20 cellular contexts compared by ENCODE assay signal in genomic region chr10:73517166-73517888, GRCh38. TPM values are rescaled to one million over a fixed set of nuclear protein-coding genes. Genes with fewer than 3 reads are reported as not detected.
DNase-seq lines count a peak whose midpoint lies in the region; ATAC-seq and TF ChIP-seq lines count a peak whose summit lies in the region.
"Had no signal": no experiment of that assay in that cellular context is flagged by ENCODE, and none has a peak within 500 bp of the region (broad histone marks: within the 10 kb centered on the region; RNA-seq: fewer than 3 reads in every experiment).

No MANE protein-coding gene starts in this region.

- intact Hi-C loops in lower lobe of right lung (cut with DNase I): no loop called here
- intact Hi-C loops in activated naive CD4-positive, alpha-beta T cell treated with anti-CD3 and anti-CD28 coated beads for 36 hours (cut with micrococcal nuclease): no loop called here

- in situ Hi-C loops in brain microvascular endothelial cell (cut with HindIII; ENCODE audit: low pct_ligation_motif_present, low sequenced_read_pairs): no loop called here

- H3K9me3 Mint-ChIP-seq in activated naive CD4-positive, alpha-beta T cell treated with anti-CD3 and anti-CD28 coated beads for 36 hours: no peaks in the 10 kb centered on the region
- no peaks in the 10 kb centered on the region for H3K9me3 Mint-ChIP-seq in naive thymus-derived CD8-positive, alpha-beta T cell
- H3K9me3 Mint-ChIP-seq: activated naive CD4-positive, alpha-beta T cell treated with anti-CD3 and anti-CD28 coated beads, Interleukin-2, amount 10 ng/mL, durations not matched to agents 7 days and 5 days; nephron had no signal

- H3K27me3 ChIP-seq in brain microvascular endothelial cell (replicated peaks) (no peaks in the 10 kb centered on the region), lower lobe of right lung (ENCODE audit: low read depth) (no peaks in the 10 kb centered on the region)
- H3K27me3 ChIP-seq: stomach, uterus had no signal

- no peaks in the 10 kb centered on the region for H3K4me1 Mint-ChIP-seq in activated naive CD4-positive, alpha-beta T cell treated with anti-CD3 and anti-CD28 coated beads for 36 hours (ENCODE audit: low read depth)
- H3K4me1 Mint-ChIP-seq in naive thymus-derived CD8-positive, alpha-beta T cell: no peaks in the 10 kb centered on the region
- H3K4me1 Mint-ChIP-seq: activated naive CD4-positive, alpha-beta T cell treated with anti-CD3 and anti-CD28 coated beads, Interleukin-2, amount 10 ng/mL, durations not matched to agents 7 days and 5 days; nephron had no signal

- no peaks in the 10 kb centered on the region for H3K9me3 ChIP-seq in lower lobe of right lung
- H3K9me3 ChIP-seq: stomach, uterus had no signal

- H3K36me3 ChIP-seq in brain microvascular endothelial cell (replicated peaks) (peaks cover 2% of the 10 kb centered on the region), lower lobe of right lung (peaks cover 79% of the 10 kb centered on the region)
- H3K36me3 ChIP-seq: uterus had no signal

- DNase-seq in HK-2 (ENCODE audit: unreplicated experiment): peak; percentile 21
- peak; percentile 1 for DNase-seq in brain microvascular endothelial cell
- no peak for DNase-seq in lower lobe of right lung
- DNase-seq in AG20443 (ENCODE audit: low spot score): no peak
- no peak for DNase-seq in activated naive CD4-positive, alpha-beta T cell treated with anti-CD3 and anti-CD28 coated beads for 36 hours
- no peak for DNase-seq in naive thymus-derived CD8-positive, alpha-beta T cell
- no peak for DNase-seq in ureter (ENCODE audit: low spot score)
- DNase-seq: activated CD4-positive, alpha-beta T cell treated with anti-CD3 and anti-CD28 coated beads for 1 hour; activated CD8-positive, alpha-beta memory T cell treated with anti-CD3 and anti-CD28 coated beads, Interleukin-2, amount 50 U/mL, for 4 hours; activated naive CD4-positive, alpha-beta T cell treated with anti-CD3 and anti-CD28 coated beads, Interleukin-2, amount 10 ng/mL, durations not matched to agents 7 days and 5 days; GDM1; GOT3; Kasumi-1; NCI-H146; NCI-H2227 treated with DMSO at 0.1 percent for 48 hours; SHP77 treated with DMSO at 0.1 percent for 48 hours; stomach; uterus had no signal

- H3K27ac Mint-ChIP-seq in activated naive CD4-positive, alpha-beta T cell treated with anti-CD3 and anti-CD28 coated beads for 36 hours: no peak overlapping the region
- peak overlapping the region in 2 of 10 donors; percentile 4 to 20 for H3K27ac Mint-ChIP-seq in naive thymus-derived CD8-positive, alpha-beta T cell
- H3K27ac Mint-ChIP-seq: activated naive CD4-positive, alpha-beta T cell treated with anti-CD3 and anti-CD28 coated beads, Interleukin-2, amount 10 ng/mL, durations not matched to agents 7 days and 5 days; nephron had no signal

- ATAC-seq in lower lobe of right lung: peak; percentile 29 to 44
- ATAC-seq in naive thymus-derived CD8-positive, alpha-beta T cell: no peak

- H3K4me3 ChIP-seq in brain microvascular endothelial cell (ENCODE audit: low read depth, low read length) (no peak overlapping the region), lower lobe of right lung (no peak overlapping the region)
- H3K4me3 ChIP-seq: stomach, uterus had no signal

- no peaks in the 10 kb centered on the region for H3K36me3 Mint-ChIP-seq in activated naive CD4-positive, alpha-beta T cell treated with anti-CD3 and anti-CD28 coated beads for 36 hours (ENCODE audit: low read depth)
- peaks cover 0 to 5% (median 0%) of the 10 kb centered on the region in 3 donors for H3K36me3 Mint-ChIP-seq in naive thymus-derived CD8-positive, alpha-beta T cell
- H3K36me3 Mint-ChIP-seq: activated naive CD4-positive, alpha-beta T cell treated with anti-CD3 and anti-CD28 coated beads, Interleukin-2, amount 10 ng/mL, durations not matched to agents 7 days and 5 days had no signal

- 0 out of 2 replicates have a peak overlapping the region, but pooled peaks have one; percentile 8 for H3K27ac ChIP-seq in 22Rv1
- H3K27ac ChIP-seq in brain microvascular endothelial cell: no peak overlapping the region
- no peak overlapping the region for H3K27ac ChIP-seq in lower lobe of right lung
- H3K27ac ChIP-seq: stomach, uterus had no signal

- no peaks in the 10 kb centered on the region for H3K4me1 ChIP-seq in lower lobe of right lung
- H3K4me1 ChIP-seq: stomach, uterus had no signal

- CTCF ChIA-PET in activated naive CD4-positive, alpha-beta T cell treated with anti-CD3 and anti-CD28 coated beads for 36 hours (lab: Charles Lee): interaction anchor here (1.4 to 1.5 kb wide), 2 partner anchors 11 to 12 kb away, joined by 4 to 7 read pairs; no protein-coding TSS in a partner anchor

- H3K27me3 Mint-ChIP-seq in activated naive CD4-positive, alpha-beta T cell treated with anti-CD3 and anti-CD28 coated beads for 36 hours (ENCODE audit: low read depth): no peaks in the 10 kb centered on the region
- H3K27me3 Mint-ChIP-seq in naive thymus-derived CD8-positive, alpha-beta T cell: no peaks in the 10 kb centered on the region
- H3K27me3 Mint-ChIP-seq: activated naive CD4-positive, alpha-beta T cell treated with anti-CD3 and anti-CD28 coated beads, Interleukin-2, amount 10 ng/mL, durations not matched to agents 7 days and 5 days had no signal

- H3K4me3 Mint-ChIP-seq in activated naive CD4-positive, alpha-beta T cell treated with anti-CD3 and anti-CD28 coated beads for 36 hours: no peak overlapping the region
- H3K4me3 Mint-ChIP-seq in naive thymus-derived CD8-positive, alpha-beta T cell: no peak overlapping the region
- H3K4me3 Mint-ChIP-seq: activated naive CD4-positive, alpha-beta T cell treated with anti-CD3 and anti-CD28 coated beads, Interleukin-2, amount 10 ng/mL, durations not matched to agents 7 days and 5 days; nephron had no signal

- POLR2A ChIA-PET in naive thymus-derived CD8-positive, alpha-beta T cell (lab: Charles Lee): no interaction called here

- TF ChIP-seq CTCF in 22Rv1 (IDR thresholded peaks at IDR 0.05) (no peak), brain microvascular endothelial cell (IDR thresholded peaks at IDR 0.05; ENCODE audit: low read depth, low read length, missing control alignments) (no peak), lower lobe of right lung (IDR thresholded peaks at IDR 0.05) (no peak)

RNA-seq across cellular contexts. Expression of gene PPP3CB, which starts 21.5 kb away (rescaled TPM):
- total RNA-seq in lower lobe of right lung: 41.3 TPM
- 10 to 100 TPM; 34.9 to 35.8 TPM for total RNA-seq in activated naive CD4-positive, alpha-beta T cell treated with anti-CD3 and anti-CD28 coated beads for 36 hours
- total RNA-seq in naive thymus-derived CD8-positive, alpha-beta T cell: 10 to 100 TPM; 33.9 to 35.0 TPM
- 1 to 10 TPM; 5.0 to 5.8 (median 5.8) TPM for polyA plus RNA-seq in naive thymus-derived CD8-positive, alpha-beta T cell
- total RNA-seq in ureter: 47.1 TPM

Comparison
In these comparisons a context has a peak if more than half of its experiments do, and no peak if none do; other contexts are left out.
1. DNase-seq: peak in HK-2 (single experiment) and brain microvascular endothelial cell (single experiment); none in lower lobe of right lung (single experiment), AG20443 (single experiment), activated naive CD4-positive, alpha-beta T cell treated with anti-CD3 and anti-CD28 coated beads for 36 hours (single experiment), naive thymus-derived CD8-positive, alpha-beta T cell (0 of 10) and ureter (single experiment).
2. ATAC-seq: peak in lower lobe of right lung (2 of 2); none in naive thymus-derived CD8-positive, alpha-beta T cell (0 of 2).